8 cellular contexts compared by ENCODE assay signal in genomic region chr19:12833747-12834417, GRCh38. TPM values are rescaled to one million over a fixed set of nuclear protein-coding genes. Genes with fewer than 3 reads are reported as not detected.
DNase-seq lines count a peak whose midpoint lies in the region; ATAC-seq lines count a peak whose summit lies in the region.
"Had no signal": no experiment of that assay in that cellular context is flagged by ENCODE, and none has a peak within 500 bp of the region (broad histone marks: within the 10 kb centered on the region; RNA-seq: fewer than 3 reads in every experiment).

No MANE protein-coding gene starts in this region.

- H3K27ac Mint-ChIP-seq in activated T-helper 17 cell treated with anti-CD3 and anti-CD28 coated beads, Interleukin-2, amount 50 U/mL, for 72 hours: no peak overlapping the region
- no peak overlapping the region for H3K27ac Mint-ChIP-seq in stimulated activated effector memory CD8-positive, alpha-beta T cell treated with anti-CD3 and anti-CD28 coated beads, Interleukin-12 subunit alpha, Interleukin-12 subunit beta, amount 100 ng/mL, for 72 hours

- H2AFZ ChIP-seq in GM23248: no peak overlapping the region

- no peak overlapping the region for H3K4me2 ChIP-seq in GM23248 (ENCODE audit: unreplicated experiment)

- in situ Hi-C loops in GM23248 (cut with MboI): no loop called here

- H3K36me3 Mint-ChIP-seq in activated T-helper 17 cell treated with anti-CD3 and anti-CD28 coated beads, Interleukin-2, amount 50 U/mL, for 72 hours (ENCODE audit: low read depth): no peaks in the 10 kb centered on the region
- no peaks in the 10 kb centered on the region for H3K36me3 Mint-ChIP-seq in stimulated activated effector memory CD8-positive, alpha-beta T cell treated with anti-CD3 and anti-CD28 coated beads, Interleukin-12 subunit alpha, Interleukin-12 subunit beta, amount 100 ng/mL, for 72 hours

- H3K79me2 ChIP-seq in GM23248 (ENCODE audit: insufficient read depth): no peaks in the 10 kb centered on the region

- peak; percentile 45 for DNase-seq in GM23248
- peak; percentile 52 for DNase-seq in NCI-H446 treated with DMSO at 0.1 percent for 48 hours (lab: John Stamatoyannopoulos, UW)
- DNase-seq in iPS DF 6.9 (ENCODE audit: low read depth, low spot score): no peak
- DNase-seq in stimulated activated effector memory CD8-positive, alpha-beta T cell treated with anti-CD3 and anti-CD28 coated beads, Interleukin-12 subunit alpha, Interleukin-12 subunit beta, amount 100 ng/mL, for 72 hours (ENCODE audit: low spot score in 2 of 2): peak in 1 of 2 donors; percentile 52

- H4K20me1 ChIP-seq in GM23248 (ENCODE audit: insufficient read depth): no peaks in the 10 kb centered on the region

- H3K4me3 ChIP-seq in GM23248: peak overlapping the region; percentile 63
- peak overlapping the region; percentile 89 for H3K4me3 ChIP-seq in iPS DF 6.9 (ENCODE audit: low read length)

- H3F3A ChIP-seq in GM23248 (ENCODE audit: insufficient read depth): 0 out of 2 replicates have a peak, but pooled peaks cover 11% of the 10 kb centered on the region

- WGBS in GM23248 (ENCODE audit: low coverage in 1 of 2, low lambda C conversion rate in 2 of 2, missing lambda C conversion rate in 2 of 2), 2 experiments: 1 to 2% methylated on average over 23 to 64 of the region's 79 CpGs
- WGBS in iPS DF 6.9 (ENCODE audit: insufficient coverage, insufficient read length): no CpG with 5 or more reads among the region's 79 CpGs

- H3K4me1 ChIP-seq in GM23248 (ENCODE audit: insufficient read depth) (no peaks in the 10 kb centered on the region), iPS DF 6.9 (ENCODE audit: control insufficient read depth, insufficient read depth, low read length) (peaks cover 3% of the 10 kb centered on the region)

- no peaks in the 10 kb centered on the region for H3K9me2 ChIP-seq in GM23248 (ENCODE audit: insufficient read depth)

- H3K36me3 ChIP-seq in GM23248 (ENCODE audit: low read depth) (no peaks in the 10 kb centered on the region), iPS DF 6.9 (ENCODE audit: control insufficient read depth, insufficient read depth, low read length) (no peaks in the 10 kb centered on the region)

- no peaks in the 10 kb centered on the region for H3K9me3 Mint-ChIP-seq in activated T-helper 17 cell treated with anti-CD3 and anti-CD28 coated beads, Interleukin-2, amount 50 U/mL, for 72 hours
- H3K9me3 Mint-ChIP-seq in stimulated activated effector memory CD8-positive, alpha-beta T cell treated with anti-CD3 and anti-CD28 coated beads, Interleukin-12 subunit alpha, Interleukin-12 subunit beta, amount 100 ng/mL, for 72 hours: no peaks in the 10 kb centered on the region

- H3K27ac ChIP-seq in GM23248 (no peak overlapping the region), iPS DF 6.9 (ENCODE audit: low read length) (no peak overlapping the region)

- H3K27me3 Mint-ChIP-seq in activated T-helper 17 cell treated with anti-CD3 and anti-CD28 coated beads, Interleukin-2, amount 50 U/mL, for 72 hours: peaks cover 50% of the 10 kb centered on the region

- H3K9me3 ChIP-seq in GM23248 (ENCODE audit: low read depth) (no peaks in the 10 kb centered on the region), iPS DF 6.9 (ENCODE audit: control insufficient read depth, insufficient read depth, low read length) (no peaks in the 10 kb centered on the region)

- peaks cover 14% of the 10 kb centered on the region for H3K4me1 Mint-ChIP-seq in activated T-helper 17 cell treated with anti-CD3 and anti-CD28 coated beads, Interleukin-2, amount 50 U/mL, for 72 hours
- peaks cover 37% of the 10 kb centered on the region for H3K4me1 Mint-ChIP-seq in stimulated activated effector memory CD8-positive, alpha-beta T cell treated with anti-CD3 and anti-CD28 coated beads, Interleukin-12 subunit alpha, Interleukin-12 subunit beta, amount 100 ng/mL, for 72 hours

- H3K27me3 ChIP-seq in GM23248 (replicated peaks; ENCODE audit: insufficient read depth): peaks cover 47% of the 10 kb centered on the region
- no peaks in the 10 kb centered on the region for H3K27me3 ChIP-seq in iPS DF 6.9 (ENCODE audit: control insufficient read depth, insufficient read depth, low read length)

- peak; percentile 24 for ATAC-seq in activated T-helper 17 cell treated with anti-CD3 and anti-CD28 coated beads, Interleukin-2, amount 50 U/mL, for 72 hours (replicated peaks)
- peak; percentile 27 for ATAC-seq in stimulated activated effector memory CD8-positive, alpha-beta T cell treated with anti-CD3 and anti-CD28 coated beads, Interleukin-12 subunit alpha, Interleukin-12 subunit beta, amount 100 ng/mL, for 72 hours
- no peak for ATAC-seq in HG02870 (IDR thresholded peaks at IDR 0.05; ENCODE audit: unreplicated experiment)
- ATAC-seq in GM21576 (IDR thresholded peaks at IDR 0.05; ENCODE audit: unreplicated experiment): no peak

- H3K4me3 Mint-ChIP-seq in activated T-helper 17 cell treated with anti-CD3 and anti-CD28 coated beads, Interleukin-2, amount 50 U/mL, for 72 hours: peak overlapping the region; percentile 51
- H3K4me3 Mint-ChIP-seq in stimulated activated effector memory CD8-positive, alpha-beta T cell treated with anti-CD3 and anti-CD28 coated beads, Interleukin-12 subunit alpha, Interleukin-12 subunit beta, amount 100 ng/mL, for 72 hours: peak overlapping the region; percentile 66

- no peak overlapping the region for H3K9ac ChIP-seq in GM23248

RNA-seq across cellular contexts. Expression of gene RTBDN, which starts 0.5 kb away (rescaled TPM):
- not detected in 2 replicates for total RNA-seq in GM23248 (2014; rRNA removed; shearing (Covaris generic))
- not detected in 2 replicates for polyA plus RNA-seq in GM23248 (2016; fragmentation: Nextera tagmentation; extraction: Ambion mirVana)
- total RNA-seq in activated T-helper 17 cell treated with anti-CD3 and anti-CD28 coated beads, Interleukin-2, amount 50 U/mL, for 72 hours: not detected
- total RNA-seq: renal cortical epithelial cell had no signal

RNA-seq across cellular contexts. Expression of gene MAST1, which starts 4.4 kb away (rescaled TPM):
- 1.8 TPM in 1 of 2 replicates, not detected in the other for total RNA-seq in GM23248 (2014; rRNA removed; shearing (Covaris generic))
- polyA plus RNA-seq in GM23248 (2016; fragmentation: Nextera tagmentation; extraction: Ambion mirVana): 0.24 TPM in 1 of 2 replicates, not detected in the other
- 1 to 10 TPM; 2.4 to 2.6 TPM for total RNA-seq in activated T-helper 17 cell treated with anti-CD3 and anti-CD28 coated beads, Interleukin-2, amount 50 U/mL, for 72 hours

RNA-seq across cellular contexts. Expression of gene RNASEH2A, which starts 27.5 kb away (rescaled TPM):
- 8.2 and 16.9 TPM in 2 replicates for total RNA-seq in GM23248 (2014; rRNA removed; shearing (Covaris generic))
- polyA plus RNA-seq in GM23248 (2016; fragmentation: Nextera tagmentation; extraction: Ambion mirVana): 23.8 and 32.3 TPM in 2 replicates
- total RNA-seq in activated T-helper 17 cell treated with anti-CD3 and anti-CD28 coated beads, Interleukin-2, amount 50 U/mL, for 72 hours: 10 to 100 TPM; 30.1 to 53.5 TPM

RNA-seq across cellular contexts. Expression of gene THSD8, which starts 32.0 kb away (rescaled TPM):
- not detected in 2 replicates for total RNA-seq in GM23248 (2014; rRNA removed; shearing (Covaris generic))
- 10.8 and 12.5 TPM in 2 replicates for polyA plus RNA-seq in GM23248 (2016; fragmentation: Nextera tagmentation; extraction: Ambion mirVana)
- total RNA-seq in activated T-helper 17 cell treated with anti-CD3 and anti-CD28 coated beads, Interleukin-2, amount 50 U/mL, for 72 hours: 10 to 100 TPM; 25.5 to 32.7 TPM
- total RNA-seq: renal cortical epithelial cell had no signal

RNA-seq across cellular contexts. Expression of gene PRDX2, which starts 32.3 kb away (rescaled TPM):
- total RNA-seq in GM23248 (2014; rRNA removed; shearing (Covaris generic)): 230 TPM in 2 replicates
- polyA plus RNA-seq in GM23248 (2016; fragmentation: Nextera tagmentation; extraction: Ambion mirVana): 252 TPM in 2 replicates
- 100 to 1,000 TPM; 307 to 415 TPM for total RNA-seq in activated T-helper 17 cell treated with anti-CD3 and anti-CD28 coated beads, Interleukin-2, amount 50 U/mL, for 72 hours

Comparison
In these comparisons a context has a peak if more than half of its experiments do, and no peak if none do; other contexts are left out.
1. ATAC-seq: peak in activated T-helper 17 cell treated with anti-CD3 and anti-CD28 coated beads, Interleukin-2, amount 50 U/mL, for 72 hours (single experiment) and stimulated activated effector memory CD8-positive, alpha-beta T cell treated with anti-CD3 and anti-CD28 coated beads, Interleukin-12 subunit alpha, Interleukin-12 subunit beta, amount 100 ng/mL, for 72 hours (single experiment); none in HG02870 (single experiment) and GM21576 (single experiment).